In genomic region chr10:102230264-102230860, GRCh38 we compare ENCODE assay signal across 8 cellular contexts. TPM values are rescaled to one million over a fixed set of nuclear protein-coding genes. Genes with fewer than 3 reads are reported as not detected.
DNase-seq lines count a peak whose midpoint lies in the region; ATAC-seq, FAIRE-seq and TF ChIP-seq lines count a peak whose summit lies in the region.

No MANE protein-coding gene starts in this region.

- no peak for TF ChIP-seq EP300 in GM12878 (IDR thresholded peaks at IDR 0.05; ENCODE audit: borderline replicate concordance in 1 of 2, control insufficient read depth in 1 of 2, low read depth in 2 of 2, low read length in 2 of 2)

- DNase-seq in ACHN (peak; percentile 87), HCT116 (ENCODE audit: low read depth, low spot score) (peak; percentile 91), Peyer's patch (peak in 2 of 3 donors; percentile 56 to 61), GM12878 (ENCODE audit: low read depth, low spot score) (no peak), immature natural killer cell (peak; percentile 18 to 26 (median 25)), SIG-M5 treated with dmso at 0.1 percent for 504 hours (lab: John Stamatoyannopoulos, UW; ENCODE audit: unreplicated experiment) (no peak), OCI-M1 (lab: John Stamatoyannopoulos, UW) (no peak)
- DNase-seq in stimulated activated CD4-positive, alpha-beta T cell treated with anti-CD3 and anti-CD28 coated beads, Interleukin-1b, Interleukin-23, amount 100 ng/mL, for 48 hours, result peak; percentile 56

- TF ChIP-seq POLR2A in HCT116 (IDR thresholded peaks at IDR 0.05; ENCODE audit: borderline replicate concordance, extremely low read depth, insufficient read depth, insufficient read length), result peak; percentile 31
- no peak for TF ChIP-seq POLR2A in Peyer's patch (IDR thresholded peaks at IDR 0.05)
- TF ChIP-seq POLR2A in GM12878 (IDR thresholded peaks at IDR 0.05; ENCODE audit: low read depth, low read length), result no peak

- H2AFZ ChIP-seq in HCT116 (ENCODE audit: low read depth, low read length, poor library complexity, severe bottlenecking) (peak overlapping the region; percentile 63), GM12878 (ENCODE audit: control insufficient read depth, low read depth, low read length) (peak overlapping the region; percentile 87)

- CTCF ChIA-PET in HCT116 (lab: Charles Lee) (interaction anchor here (0.8 to 12.6 kb wide), 52 partner anchors 10 to 628 kb away, joined by 3 to 625 read pairs (median 8); partner anchors contain the start of genes ACTR1A, C10orf95, FBXL15 and GBF1), GM12878 (lab: Yijun Ruan, JAX) (interaction anchor here (0.5 to 15.4 kb wide), 69 partner anchors 9 to 704 kb away, joined by 3 to 632 read pairs (median 5); partner anchors contain the start of genes C10orf95, CUEDC2, FBXL15 and GBF1)

- no peak for TF ChIP-seq CTCF in HCT116 (IDR thresholded peaks at IDR 0.05 in 2 of 3, conservative IDR thresholded peaks at IDR 0.05 in 1 of 3; ENCODE audit: borderline replicate concordance in 1 of 3, insufficient read depth in 1 of 3, low read depth in 2 of 3, low read length in 2 of 3)
- no peak for TF ChIP-seq CTCF in Peyer's patch (IDR thresholded peaks at IDR 0.05)
- no peak for TF ChIP-seq CTCF in GM12878 (IDR thresholded peaks at IDR 0.05 in 2 of 3, conservative IDR thresholded peaks at IDR 0.05 in 1 of 3; ENCODE audit: control insufficient read depth in 2 of 3, extremely low read depth in 1 of 3, insufficient read depth in 1 of 3, low read depth in 3 of 3, low read length in 3 of 3)

- in situ Hi-C loops in ACHN (cut with HindIII; ENCODE audit: low pct_ligation_motif_present, low pct_unique_long_range_greater_than_20kb, low sequenced_read_pairs) (no loop called here), GM12878 (cut with MboI) (no loop called here)

- intact Hi-C loops in HCT116 (cut with micrococcal nuclease) (loop anchor here (1.0 to 5.0 kb wide), 8 partner anchors 117 to 353 kb away; partner anchors contain the start of gene NFKB2), GM12878 (cut with micrococcal nuclease; ENCODE audit: unreplicated experiment) (loop anchor here (2.0 to 5.0 kb wide), 2 partner anchors 168 to 352 kb away; no protein-coding TSS in a partner anchor)

- SMC1A ChIA-PET in GM12878 (lab: Charles Lee; ENCODE audit: uncharacterized antibody, unreplicated experiment), result interaction anchor here (0.6 to 12.2 kb wide), 28 partner anchors 10 to 354 kb away, joined by 3 to 231 read pairs (median 4); partner anchors contain the start of genes ACTR1A, CUEDC2, GBF1 and PITX3

- peak; percentile 64 for ATAC-seq in HCT116
- peak; percentile 48 for ATAC-seq in GM12878

- no peaks in the 10 kb centered on the region for H3K9me3 ChIP-seq in HCT116 (ENCODE audit: control insufficient read depth in 1 of 2, insufficient read depth in 1 of 2, low read depth in 1 of 2, low read length in 2 of 2)
- H3K9me3 ChIP-seq in Peyer's patch, result no peaks in the 10 kb centered on the region
- H3K9me3 ChIP-seq in GM12878 (replicated peaks; ENCODE audit: control insufficient read depth, insufficient read depth, low read length), result no peaks in the 10 kb centered on the region

- H3K4me3 Mint-ChIP-seq in immature natural killer cell, result peak overlapping the region; percentile 80 to 88 (median 85)

- H3K4me2 ChIP-seq in HCT116 (ENCODE audit: low read length) (peak overlapping the region; percentile 97), GM12878 (ENCODE audit: control insufficient read depth, insufficient read depth) (peak overlapping the region; percentile 89)

- H3K4me1 Mint-ChIP-seq in immature natural killer cell, result peaks cover 25 to 31% of the 10 kb centered on the region in 2 donors

- H3K79me2 ChIP-seq in HCT116 (ENCODE audit: insufficient read depth, low read length), result no peaks in the 10 kb centered on the region; the same call in 1 of the 2 replicates
- H3K79me2 ChIP-seq in GM12878 (ENCODE audit: control insufficient read depth, insufficient read depth, low read length), result no peaks in the 10 kb centered on the region

- POLR2A ChIA-PET in HCT116 (lab: Charles Lee) (interaction anchor here (0.6 to 3.5 kb wide), 15 partner anchors 11 to 273 kb away, joined by 3 to 28 read pairs (median 8); partner anchors contain the start of genes ACTR1A, FBXL15, GBF1 and NFKB2), GM12878 (lab: Charles Lee) (interaction anchor here (0.6 to 1.4 kb wide), 9 partner anchors 10 to 231 kb away, joined by 3 to 4 read pairs (median 3); partner anchors contain the start of gene C10orf95)

- RAD21 ChIA-PET in HCT116 (lab: Charles Lee; ENCODE audit: low non-redundant PET in 1 of 2, low total read pairs in 2 of 2, uncharacterized antibody in 2 of 2, unreplicated experiment in 2 of 2), result interaction anchor here (0.6 to 3.5 kb wide), 28 partner anchors 10 to 371 kb away, joined by 3 to 57 read pairs (median 4); partner anchors contain the start of genes GBF1 (in 2 of the 2), FBXL15 (in 1 of the 2), NFKB2 (in 1 of the 2) and PITX3 (in 1 of the 2)
- RAD21 ChIA-PET in GM12878 (lab: Charles Lee; ENCODE audit: unreplicated experiment), result interaction anchor here (0.7 to 13.1 kb wide), 39 partner anchors 8 to 366 kb away, joined by 3 to 256 read pairs (median 6); partner anchors contain the start of genes C10orf95, FBXL15, GBF1 and NFKB2

- H3K9me2 ChIP-seq in HCT116 (ENCODE audit: insufficient read depth), result no peaks in the 10 kb centered on the region

- no peaks in the 10 kb centered on the region for H3K9me3 Mint-ChIP-seq in immature natural killer cell

- peak overlapping the region; percentile 75 for H3K27ac ChIP-seq in HCT116 (ENCODE audit: low read depth, low read length)
- H3K27ac ChIP-seq in Peyer's patch, result no peak overlapping the region
- H3K27ac ChIP-seq in GM12878 (ENCODE audit: control insufficient read depth, insufficient read depth), result no peak overlapping the region

- H4K20me1 ChIP-seq in HCT116 (ENCODE audit: insufficient read depth) (no peaks in the 10 kb centered on the region), GM12878 (ENCODE audit: control insufficient read depth, insufficient read depth) (no peaks in the 10 kb centered on the region)

- H3K9ac ChIP-seq in HCT116 (ENCODE audit: low read length) (peak overlapping the region; percentile 71), GM12878 (ENCODE audit: control insufficient read depth, insufficient read depth, low read length) (no peak overlapping the region; the same call in 1 of the 2 replicates)

- WGBS in GM12878 (ENCODE audit: insufficient coverage, insufficient replicate concordance, low lambda C conversion rate, missing lambda C conversion rate), result 3% methylated on average over 42 of the region's 50 CpGs

- peak overlapping the region; percentile 63 to 82 for H3K4me3 ChIP-seq in HCT116 (replicated peaks in 1 of 2; ENCODE audit: low read depth in 1 of 2, low read length in 2 of 2)
- H3K4me3 ChIP-seq in Peyer's patch, result peak overlapping the region; percentile 31 to 62 (median 58)
- H3K4me3 ChIP-seq in GM12878, result peak overlapping the region; percentile 64

- no peaks in the 10 kb centered on the region for H3K36me3 Mint-ChIP-seq in immature natural killer cell

- H3K4me1 ChIP-seq in HCT116 (ENCODE audit: control insufficient read depth in 1 of 2, insufficient read depth in 2 of 2, low read length in 2 of 2) (peaks cover 19 to 45% of the 10 kb centered on the region in 2 experiments), Peyer's patch (peaks cover 0 to 28% (median 14%) of the 10 kb centered on the region in 4 donors), GM12878 (ENCODE audit: control insufficient read depth, insufficient read depth, low read length) (peaks cover 15% of the 10 kb centered on the region)

- H3K36me3 ChIP-seq in HCT116 (ENCODE audit: control insufficient read depth in 1 of 2, insufficient read depth in 2 of 2, low read length in 2 of 2), result no peaks in the 10 kb centered on the region
- no peaks in the 10 kb centered on the region for H3K36me3 ChIP-seq in Peyer's patch
- no peaks in the 10 kb centered on the region for H3K36me3 ChIP-seq in GM12878 (ENCODE audit: control insufficient read depth in 2 of 2, insufficient read depth in 2 of 2, low read length in 1 of 2)

- H3K27ac Mint-ChIP-seq in immature natural killer cell, result no peak overlapping the region

- FAIRE-seq in GM12878 (lab: Jason Lieb, UNC), result no peak

- BruUV-seq in HCT116 (replicated peaks; lab: Mats Ljungman, UMichigan) (no TSS peak), GM12878 (replicated peaks; lab: Mats Ljungman, UMichigan) (no TSS peak)

- H3K27me3 Mint-ChIP-seq in immature natural killer cell (ENCODE audit: low read depth in 3 of 3), result peaks cover 21 to 23% (median 22%) of the 10 kb centered on the region in 3 donors

- TF ChIP-seq RAD21 in HCT116 (IDR thresholded peaks at IDR 0.05; ENCODE audit: low read depth) (no peak), GM12878 (IDR thresholded peaks at IDR 0.05; ENCODE audit: insufficient read depth, low read depth, low read length) (no peak)

- H3K27me3 ChIP-seq in HCT116 (ENCODE audit: insufficient read depth, low read length) (no peaks in the 10 kb centered on the region), Peyer's patch (peaks cover 0 to 10% of the 10 kb centered on the region in 2 donors), GM12878 (replicated peaks in 1 of 2; ENCODE audit: control insufficient read depth in 2 of 2, insufficient read depth in 2 of 2, low read length in 1 of 2) (peaks cover 7 to 11% of the 10 kb centered on the region in 2 experiments)

RNA-seq across cellular contexts. Expression of gene ELOVL3, which starts 4.3 kb away (rescaled TPM):
- 5.5 TPM for total RNA-seq in HCT116 (2021; ENCODE audit: unreplicated experiment)
- polyA plus RNA-seq in HCT116 (2012), result 7.7 and 9.8 TPM in 2 replicates
- total RNA-seq in Peyer's patch, result not detected
- total RNA-seq in GM12878 (2013; cell fraction: nucleolus; rRNA removed), result not detected in 2 replicates
- 0.11 TPM in 1 of 2 replicates, not detected in the other for total RNA-seq in GM12878 (2014; rRNA removed)
- not detected in 2 replicates for total RNA-seq in GM12878 (2014; rRNA removed; fragmentation: Illumina TruSeq; extraction: Trizol)
- total RNA-seq in GM12878 (2021), result not detected in 2 replicates
- not detected for polyA plus RNA-seq in GM12878 (2011; ENCODE audit: low read depth)
- polyA plus RNA-seq in GM12878 (2011; rRNA removed), result 0.09 and 0.10 TPM in 2 replicates
- 0.08 and 0.09 TPM in 2 replicates for polyA plus RNA-seq in GM12878 (2011; cell fraction: cytosol; rRNA removed)
- polyA plus RNA-seq in GM12878 (2011; cell fraction: nucleus; rRNA removed), result 0.07 TPM in 1 of 2 replicates, not detected in the other
- polyA plus RNA-seq in GM12878 (2012), result 0.08 TPM in 1 of 2 replicates, not detected in the other
- not detected in 2 replicates for polyA plus RNA-seq in GM12878 (2014; fragmentation: Illumina TruSeq; extraction: Trizol)
- not detected for polyA plus RNA-seq in GM12878 (2014; fragmentation: Nextera tagmentation; extraction: Ambion mirVana)
- polyA plus RNA-seq in GM12878 (2014; rRNA removed), result 0.09 TPM in 1 of 2 replicates, not detected in the other
- polyA plus RNA-seq in GM12878 (2016; fragmentation: Nextera tagmentation; extraction: Ambion mirVana), result under 1 TPM in 1 of 2 experiments, not detected in 1; 0.18 TPM
- not detected in 2 replicates for polyA minus RNA-seq in GM12878 (2011; rRNA and poly(A)+ RNA removed)
- not detected in 2 replicates for polyA minus RNA-seq in GM12878 (2011; cell fraction: cytosol; rRNA and poly(A)+ RNA removed)
- polyA minus RNA-seq in GM12878 (2011; cell fraction: nucleus; rRNA and poly(A)+ RNA removed), result not detected in 2 replicates
- polyA plus RNA-seq in immature natural killer cell, result not detected

RNA-seq across cellular contexts. Expression of gene PITX3, which starts 10.9 kb away (rescaled TPM):
- total RNA-seq in HCT116 (2021; ENCODE audit: unreplicated experiment) (1.9 TPM), Peyer's patch (not detected), GM12878 (2014; rRNA removed) (not detected in 2 replicates), GM12878 (2014; rRNA removed; fragmentation: Illumina TruSeq; extraction: Trizol) (not detected in 2 replicates), GM12878 (2021) (not detected in 2 replicates)
- polyA plus RNA-seq in HCT116 (2012), result 0.87 and 1.2 TPM in 2 replicates
- not detected in 2 replicates for total RNA-seq in GM12878 (2013; cell fraction: nucleolus; rRNA removed)
- not detected for polyA plus RNA-seq in GM12878 (2011; ENCODE audit: low read depth)
- polyA plus RNA-seq in GM12878 (2011; rRNA removed) (not detected in 2 replicates), GM12878 (2014; fragmentation: Illumina TruSeq; extraction: Trizol) (not detected in 2 replicates), GM12878 (2014; fragmentation: Nextera tagmentation; extraction: Ambion mirVana) (not detected), GM12878 (2014; rRNA removed) (not detected in 2 replicates), GM12878 (2016; fragmentation: Nextera tagmentation; extraction: Ambion mirVana) (not detected), immature natural killer cell (not detected)
- polyA plus RNA-seq in GM12878 (2011; cell fraction: cytosol; rRNA removed), result not detected in 2 replicates
- not detected in 2 replicates for polyA plus RNA-seq in GM12878 (2011; cell fraction: nucleus; rRNA removed)
- polyA plus RNA-seq in GM12878 (2012), result not detected in 2 replicates
- polyA minus RNA-seq in GM12878 (2011; rRNA and poly(A)+ RNA removed), result not detected in 2 replicates
- not detected in 2 replicates for polyA minus RNA-seq in GM12878 (2011; cell fraction: cytosol; rRNA and poly(A)+ RNA removed)
- polyA minus RNA-seq in GM12878 (2011; cell fraction: nucleus; rRNA and poly(A)+ RNA removed), result not detected in 2 replicates

RNA-seq across cellular contexts. Expression of gene GBF1, which starts 15.0 kb away (rescaled TPM):
- total RNA-seq in HCT116 (2021; ENCODE audit: unreplicated experiment) (58.9 TPM), Peyer's patch (10 to 100 TPM; 73.4 to 98.5 (median 95.8) TPM), GM12878 (2014; rRNA removed) (21.4 and 23.0 TPM in 2 replicates), GM12878 (2014; rRNA removed; fragmentation: Illumina TruSeq; extraction: Trizol) (13.3 and 13.8 TPM in 2 replicates), GM12878 (2021) (38.8 and 42.0 TPM in 2 replicates)
- polyA plus RNA-seq in HCT116 (2012), result 46.9 and 56.2 TPM in 2 replicates
- total RNA-seq in GM12878 (2013; cell fraction: nucleolus; rRNA removed), result 47.9 and 50.1 TPM in 2 replicates
- polyA plus RNA-seq in GM12878 (2011; ENCODE audit: low read depth), result 23.0 TPM
- polyA plus RNA-seq in GM12878 (2011; rRNA removed) (6.5 and 20.7 TPM in 2 replicates), GM12878 (2014; fragmentation: Illumina TruSeq; extraction: Trizol) (25.5 and 30.4 TPM in 2 replicates), GM12878 (2014; fragmentation: Nextera tagmentation; extraction: Ambion mirVana) (1 to 10 TPM in 1 of 2 experiments, under 1 TPM in 1; 0.82 to 1.2 TPM), GM12878 (2014; rRNA removed) (19.6 and 24.3 TPM in 2 replicates), GM12878 (2016; fragmentation: Nextera tagmentation; extraction: Ambion mirVana) (10 to 100 TPM; 29.5 to 35.6 TPM), immature natural killer cell (10 to 100 TPM in 1 of 3 donors, 1 to 10 TPM in 2; 3.5 to 23.2 (median 7.3) TPM)
- 15.0 and 20.8 TPM in 2 replicates for polyA plus RNA-seq in GM12878 (2011; cell fraction: cytosol; rRNA removed)
- 46.7 and 52.1 TPM in 2 replicates for polyA plus RNA-seq in GM12878 (2011; cell fraction: nucleus; rRNA removed)
- 29.0 and 31.0 TPM in 2 replicates for polyA plus RNA-seq in GM12878 (2012)
- polyA minus RNA-seq in GM12878 (2011; rRNA and poly(A)+ RNA removed), result 30.3 and 46.3 TPM in 2 replicates
- 16.7 and 19.4 TPM in 2 replicates for polyA minus RNA-seq in GM12878 (2011; cell fraction: cytosol; rRNA and poly(A)+ RNA removed)
- 38.2 and 44.3 TPM in 2 replicates for polyA minus RNA-seq in GM12878 (2011; cell fraction: nucleus; rRNA and poly(A)+ RNA removed)

Comparison
In these comparisons a context has a peak if more than half of its experiments do, and no peak if none do; other contexts are left out.
1. DNase-seq: peak in ACHN (single experiment), HCT116 (single experiment), Peyer's patch (2 of 3), immature natural killer cell (3 of 3) and stimulated activated CD4-positive, alpha-beta T cell treated with anti-CD3 and anti-CD28 coated beads, Interleukin-1b, Interleukin-23, amount 100 ng/mL, for 48 hours (single experiment); none in GM12878 (single experiment), SIG-M5 treated with dmso at 0.1 percent for 504 hours (single experiment) and OCI-M1 (single experiment).
2. Peak in every context shown above with its lines, with median percentiles within 50 percentile points of each other: H3K4me3 ChIP-seq.